ENCODE assay signal across 9 cellular contexts in genomic region chr3:188178293-188178950, GRCh38. TPM values are rescaled to one million over a fixed set of nuclear protein-coding genes. Genes with fewer than 3 reads are reported as not detected.
A peak's percentile ranks its signal among the peaks of the same experiment; 100 is the strongest.
DNase-seq lines count a peak whose midpoint lies in the region; ATAC-seq and TF ChIP-seq lines count a peak whose summit lies in the region.
"Had no signal": no experiment of that assay in that cellular context is flagged by ENCODE, and none has a peak within 500 bp of the region (broad histone marks: within the 10 kb centered on the region; RNA-seq: fewer than 3 reads in every experiment).

No MANE protein-coding gene starts in this region.

- no peak overlapping the region; the same call in 1 of the 2 replicates for H3K56ac ChIP-seq in IMR-90 (ENCODE audit: extremely low read depth, insufficient read depth, low read length)

- no peak overlapping the region for H3K4me3 Mint-ChIP-seq in stimulated activated naive CD8-positive, alpha-beta T cell treated with anti-CD3 and anti-CD28 coated beads, Interleukin-15, amount 100 ng/mL, for 72 hours

- H2BK120ac ChIP-seq in IMR-90 (ENCODE audit: low read depth, low read length) = peak overlapping the region; percentile 57; the same call in 1 of the 2 replicates

- peak overlapping the region; percentile 50 for H4K91ac ChIP-seq in IMR-90 (ENCODE audit: insufficient read depth, low read depth, low read length)

- H3K27ac ChIP-seq in IMR-90 (ENCODE audit: insufficient read depth, low read length) = peak overlapping the region; percentile 74
- H3K27ac ChIP-seq: epithelial cell of prostate had no signal

- TF ChIP-seq RAD21 in IMR-90 (IDR thresholded peaks at IDR 0.05; ENCODE audit: low read length) = no peak

- WGBS in IMR-90 (ENCODE audit: extremely low coverage in 2 of 2, insufficient read length in 1 of 2), 2 experiments = 90% methylated on average over 4 of the region's 7 CpGs; no CpG with 5 or more reads in 1 of the 2 experiments

- no peak overlapping the region for H2AFZ ChIP-seq in IMR-90 (replicated peaks; ENCODE audit: low read length, poor library complexity)

- no peak overlapping the region for H3K4me3 ChIP-seq in IMR-90 (ENCODE audit: insufficient read depth, low read depth, low read length)

- TF ChIP-seq CTCF in IMR-90 (conservative IDR thresholded peaks at IDR 0.05; ENCODE audit: low read depth, low read length) = no peak

- H3K4me1 ChIP-seq in IMR-90 (ENCODE audit: control insufficient read depth, insufficient read depth, low read length) = peaks cover 19% of the 10 kb centered on the region

- intact Hi-C loops in IMR-90 (cut with micrococcal nuclease) = loop anchor here (2.0 kb wide), 1 partner anchor 436 kb away; no protein-coding TSS in a partner anchor
- intact Hi-C loops in left colon (cut with DNase I, micrococcal nuclease) = no loop called here

- peak overlapping the region in 1 of 2 donors; percentile 43 for H3K27ac Mint-ChIP-seq in stimulated activated naive CD8-positive, alpha-beta T cell treated with anti-CD3 and anti-CD28 coated beads, Interleukin-15, amount 100 ng/mL, for 72 hours

- peak overlapping the region; percentile 76 for H3K23ac ChIP-seq in IMR-90 (ENCODE audit: low read depth, low read length)

- peak overlapping the region in 1 of 2 experiments; percentile 66; a peak in 1 of 4 replicates for H4K8ac ChIP-seq in IMR-90 (ENCODE audit: low read depth in 2 of 2, low read length in 2 of 2)

- H3K18ac ChIP-seq in IMR-90 (ENCODE audit: low read depth, low read length) = peak overlapping the region; percentile 57; the same call in 1 of the 2 replicates

- H3K36me3 ChIP-seq in IMR-90 (ENCODE audit: control insufficient read depth, insufficient read depth, low read length) = peaks cover 10% of the 10 kb centered on the region

- H3K27me3 Mint-ChIP-seq in stimulated activated naive CD8-positive, alpha-beta T cell treated with anti-CD3 and anti-CD28 coated beads, Interleukin-15, amount 100 ng/mL, for 72 hours = no peaks in the 10 kb centered on the region

- H4K5ac ChIP-seq in IMR-90 (ENCODE audit: low read depth, low read length) = peak overlapping the region; percentile 45; the same call in 1 of the 2 replicates

- peak overlapping the region; percentile 30 for H2AK9ac ChIP-seq in IMR-90 (replicated peaks; ENCODE audit: low read depth, low read length, poor library complexity)

- dilution Hi-C loops in IMR-90 (cut with HindIII; ENCODE audit: low sequenced_read_pairs, unreplicated experiment) = no loop called here

- in situ Hi-C loops in IMR-90 (cut with MboI; ENCODE audit: low sequenced_read_pairs) = loop anchor here (10.0 kb wide), 1 partner anchor 434 kb away; the partner anchor contains the start of gene BCL6

- H3K9me3 ChIP-seq in IMR-90 (ENCODE audit: control insufficient read depth, insufficient read depth, low read length) = no peaks in the 10 kb centered on the region

- BruUV-seq in IMR-90 (replicated peaks; lab: Mats Ljungman, UMichigan) = no TSS peak

- CTCF ChIA-PET in IMR-90 (lab: Yijun Ruan, JAX) = interaction anchor here (0.9 kb wide), 1 partner anchor 17 kb away, joined by 3 read pairs; no protein-coding TSS in a partner anchor

- H3K27me3 ChIP-seq in IMR-90 (ENCODE audit: control insufficient read depth, insufficient read depth, low read length) = no peaks in the 10 kb centered on the region

- ATAC-seq in IMR-90 (ENCODE audit: low read depth) (no peak), left colon (peak; percentile 83), GM18909 (IDR thresholded peaks at IDR 0.05; ENCODE audit: poor library complexity, unreplicated experiment) (no peak), HG03378 (IDR thresholded peaks at IDR 0.05; ENCODE audit: unreplicated experiment) (no peak)
- peak; percentile 71 for ATAC-seq in stimulated activated naive CD8-positive, alpha-beta T cell treated with anti-CD3 and anti-CD28 coated beads, Interleukin-15, amount 100 ng/mL, for 72 hours

- H2BK20ac ChIP-seq in IMR-90 (ENCODE audit: low read depth, low read length) = peak overlapping the region; percentile 16; the same call in 1 of the 2 replicates

- peak overlapping the region; percentile 64 for H3K14ac ChIP-seq in IMR-90 (replicated peaks; ENCODE audit: low read depth, low read length)

- peaks cover 82% of the 10 kb centered on the region for H4K20me1 ChIP-seq in IMR-90 (ENCODE audit: insufficient read depth, low read length)

- peak overlapping the region; percentile 71 for H2BK5ac ChIP-seq in IMR-90 (ENCODE audit: low read depth, low read length, poor library complexity, severe bottlenecking)

- H3K9ac ChIP-seq in IMR-90 (ENCODE audit: low read depth, low read length) = peak overlapping the region; percentile 65

- POLR2A ChIA-PET in IMR-90 (lab: Charles Lee; ENCODE audit: unreplicated experiment) = interaction anchor here (0.5 kb wide), 1 partner anchor 89 kb away, joined by 7 read pairs; no protein-coding TSS in a partner anchor

- peaks cover 42% of the 10 kb centered on the region for H3K9me1 ChIP-seq in IMR-90 (ENCODE audit: insufficient read depth, low read length)

- H3K79me1 ChIP-seq in IMR-90 (ENCODE audit: low read depth in 1 of 2, low read length in 2 of 2) = peaks cover 49 to 87% of the 10 kb centered on the region in 2 experiments

- H3K9me3 Mint-ChIP-seq in stimulated activated naive CD8-positive, alpha-beta T cell treated with anti-CD3 and anti-CD28 coated beads, Interleukin-15, amount 100 ng/mL, for 72 hours = peaks cover 0 to 5% of the 10 kb centered on the region in 2 donors

- no peak for TF ChIP-seq POLR2A in IMR-90 (IDR thresholded peaks at IDR 0.05; ENCODE audit: low read depth, low read length)

- 0 out of 2 replicates have a peak overlapping the region, but pooled peaks have one; percentile 38 for H3K4me2 ChIP-seq in IMR-90 (ENCODE audit: low read depth, low read length)

- H2BK15ac ChIP-seq in IMR-90 (ENCODE audit: low read depth, low read length) = peak overlapping the region; percentile 29; the same call in 1 of the 3 replicates

- peaks cover 37% of the 10 kb centered on the region for H3K4me1 Mint-ChIP-seq in stimulated activated naive CD8-positive, alpha-beta T cell treated with anti-CD3 and anti-CD28 coated beads, Interleukin-15, amount 100 ng/mL, for 72 hours

- peak; percentile 58 for DNase-seq in NCI-H510A treated with DMSO at 0.1 percent for 48 hours (lab: John Stamatoyannopoulos, UW)
- no peak for DNase-seq in NCI-H510A (lab: John Stamatoyannopoulos, UW)
- no peak for DNase-seq in IMR-90
- no peak for DNase-seq in left colon
- DNase-seq in stimulated activated naive CD8-positive, alpha-beta T cell treated with anti-CD3 and anti-CD28 coated beads, Interleukin-15, amount 100 ng/mL, for 72 hours = no peak
- no peak for DNase-seq in HUDEP-2 (lab: John Stamatoyannopoulos, UW; ENCODE audit: unreplicated experiment in 76 of 76)

- H2AK5ac ChIP-seq in IMR-90 (ENCODE audit: low read depth, low read length) = peak overlapping the region; percentile 65; the same call in 1 of the 2 replicates

- peak overlapping the region; percentile 91 for H3K4ac ChIP-seq in IMR-90 (ENCODE audit: low read depth, low read length)

TF ChIP-seq in IMR-90, 13 proteins besides CTCF, POLR2A, EP300 and RAD21:
- TF ChIP-seq BHLHE40 (IDR thresholded peaks at IDR 0.05; ENCODE audit: low read depth, low read length) (no peak), NFE2L2 (IDR thresholded peaks at IDR 0.05; ENCODE audit: low read depth, low read length) (no peak), USF2 (IDR thresholded peaks at IDR 0.05; ENCODE audit: low read depth, low read length) (no peak), MAFK (IDR thresholded peaks at IDR 0.05; ENCODE audit: low read depth, low read length) (no peak), SMC3 (IDR thresholded peaks at IDR 0.05; ENCODE audit: low read depth, low read length) (no peak), CHD1 (IDR thresholded peaks at IDR 0.05; ENCODE audit: low read depth, low read length) (no peak), FOS (IDR thresholded peaks at IDR 0.05; ENCODE audit: low read depth, low read length) (no peak), MXI1 (IDR thresholded peaks at IDR 0.05; ENCODE audit: borderline replicate concordance, low read depth, low read length) (no peak), MAZ (IDR thresholded peaks at IDR 0.05; ENCODE audit: borderline replicate concordance, low read depth, low read length) (no peak), CEBPB (IDR thresholded peaks at IDR 0.05; ENCODE audit: low read depth, low read length) (no peak), RCOR1 (IDR thresholded peaks at IDR 0.05; ENCODE audit: insufficient replicate concordance, low read length) (no peak), ELK1 (IDR thresholded peaks at IDR 0.05; ENCODE audit: borderline replicate concordance, low read depth, low read length) (no peak), RFX5 (IDR thresholded peaks at IDR 0.05; ENCODE audit: low read depth, low read length) (no peak)

RNA-seq across cellular contexts. Expression of gene LPP, which starts 24.5 kb away (rescaled TPM):
- 111 and 130 TPM in 2 replicates for total RNA-seq in IMR-90 (2012; rRNA removed)
- 16.0 and 17.6 TPM in 2 replicates for polyA plus RNA-seq in IMR-90 (2012; rRNA removed)
- polyA plus RNA-seq in IMR-90 (2012; cell fraction: cytosol; rRNA removed) = 7.4 and 10.6 TPM in 2 replicates
- polyA plus RNA-seq in IMR-90 (2012; cell fraction: nucleus; rRNA removed; ENCODE audit: low replicate concordance) = 35.2 and 36.9 TPM in 2 replicates
- 100 to 1,000 TPM; 228 to 258 TPM for total RNA-seq in left colon

Comparison
In these comparisons a context has a peak if more than half of its experiments do, and no peak if none do; other contexts are left out.
1. ATAC-seq: peak in left colon (single experiment) and stimulated activated naive CD8-positive, alpha-beta T cell treated with anti-CD3 and anti-CD28 coated beads, Interleukin-15, amount 100 ng/mL, for 72 hours (single experiment); none in IMR-90 (single experiment), GM18909 (single experiment) and HG03378 (single experiment).